In genomic region chr13:26760835-26761582, GRCh38 we compare ENCODE assay signal across 13 cellular contexts. TPM values are rescaled to one million over a fixed set of nuclear protein-coding genes. Genes with fewer than 3 reads are reported as not detected.
DNase-seq lines count a peak whose midpoint lies in the region; ATAC-seq and TF ChIP-seq lines count a peak whose summit lies in the region.
"Had no signal": no experiment of that assay in that cellular context is flagged by ENCODE, and none has a peak within 500 bp of the region (broad histone marks: within the 10 kb centered on the region; RNA-seq: fewer than 3 reads in every experiment).

No MANE protein-coding gene starts in this region.

- intact Hi-C loops in heart right ventricle (cut with DNase I), result no loop called here
- intact Hi-C loops in Right ventricle myocardium superior (cut with DNase I), result no loop called here
- intact Hi-C loops in upper lobe of right lung (cut with DNase I), result no loop called here

- H3K36me3 Mint-ChIP-seq in activated naive CD8-positive, alpha-beta T cell treated with anti-CD3 and anti-CD28 coated beads, Interleukin-2, amount 10 ng/mL, durations not matched to agents 7 days and 5 days, result no peaks in the 10 kb centered on the region
- H3K36me3 Mint-ChIP-seq in immature natural killer cell, result no peaks in the 10 kb centered on the region

- no peaks in the 10 kb centered on the region for H3K9me3 Mint-ChIP-seq in activated naive CD8-positive, alpha-beta T cell treated with anti-CD3 and anti-CD28 coated beads, Interleukin-2, amount 10 ng/mL, durations not matched to agents 7 days and 5 days
- H3K9me3 Mint-ChIP-seq in immature natural killer cell, result peaks cover 0 to 6% (median 0%) of the 10 kb centered on the region in 6 donors

- TF ChIP-seq CTCF in heart right ventricle (IDR thresholded peaks at IDR 0.05) (no peak), upper lobe of right lung (IDR thresholded peaks at IDR 0.05) (no peak)

- no peak overlapping the region for H3K27ac Mint-ChIP-seq in activated naive CD8-positive, alpha-beta T cell treated with anti-CD3 and anti-CD28 coated beads, Interleukin-2, amount 10 ng/mL, durations not matched to agents 7 days and 5 days
- no peak overlapping the region for H3K27ac Mint-ChIP-seq in immature natural killer cell

- DNase-seq in heart right ventricle, result no peak
- no peak for DNase-seq in Right ventricle myocardium superior
- no peak for DNase-seq in activated naive CD8-positive, alpha-beta T cell treated with anti-CD3 and anti-CD28 coated beads, Interleukin-2, amount 10 ng/mL, durations not matched to agents 7 days and 5 days
- no peak for DNase-seq in immature natural killer cell
- DNase-seq in upper lobe of right lung, result no peak
- no peak for DNase-seq in NCI-H2029 treated with DMSO at 0.1 percent for 48 hours (lab: John Stamatoyannopoulos, UW)
- DNase-seq: hippocampal formation, MV-4-11, SHP77 had no signal

- WGBS in heart right ventricle, 2 donors, result 7 to 25% methylated on average over 10 to 40 of the region's 41 CpGs

- H3K9me3 ChIP-seq in heart right ventricle, result peaks cover 0 to 2% (median 0%) of the 10 kb centered on the region in 11 donors
- no peaks in the 10 kb centered on the region for H3K9me3 ChIP-seq in upper lobe of right lung

- H3K4me3 Mint-ChIP-seq in activated naive CD8-positive, alpha-beta T cell treated with anti-CD3 and anti-CD28 coated beads, Interleukin-2, amount 10 ng/mL, durations not matched to agents 7 days and 5 days, result peak overlapping the region; percentile 35
- peak overlapping the region; percentile 38 to 80 (median 69) for H3K4me3 Mint-ChIP-seq in immature natural killer cell

- H3K4me3 ChIP-seq in heart right ventricle (peak overlapping the region in 9 of 10 donors; percentile 15 to 49 (median 31)), upper lobe of right lung (no peak overlapping the region)

- H3K27ac ChIP-seq in heart right ventricle (no peak overlapping the region), upper lobe of right lung (no peak overlapping the region)
- H3K27ac ChIP-seq: C4-2B had no signal

- POLR2A ChIA-PET in activated naive CD8-positive, alpha-beta T cell treated with anti-CD3 and anti-CD28 coated beads, Interleukin-2, amount 10 ng/mL, durations not matched to agents 7 days and 5 days (lab: Charles Lee), result no interaction called here

- H3K27me3 ChIP-seq in heart right ventricle (peaks cover 7 to 99% (median 80%) of the 10 kb centered on the region in 7 donors), upper lobe of right lung (peaks cover 47% of the 10 kb centered on the region)

- H3K36me3 ChIP-seq in heart right ventricle, result no peaks in the 10 kb centered on the region
- H3K36me3 ChIP-seq in upper lobe of right lung, result no peaks in the 10 kb centered on the region

- peak in 3 of 8 donors; percentile 34 to 41 (median 39) for ATAC-seq in heart right ventricle
- no peak for ATAC-seq in Right ventricle myocardium superior (ENCODE audit: poor library complexity)
- no peak for ATAC-seq in activated naive CD8-positive, alpha-beta T cell treated with anti-CD3 and anti-CD28 coated beads, Interleukin-2, amount 10 ng/mL, durations not matched to agents 7 days and 5 days (ENCODE audit: low read depth)
- peak; percentile 26 for ATAC-seq in upper lobe of right lung
- no peak for ATAC-seq in GM18858 (IDR thresholded peaks at IDR 0.05; ENCODE audit: unreplicated experiment)
- ATAC-seq in HG03025 (IDR thresholded peaks at IDR 0.05; ENCODE audit: low FRiP score, unreplicated experiment), result no peak

- peaks cover 5% of the 10 kb centered on the region for H3K4me1 Mint-ChIP-seq in activated naive CD8-positive, alpha-beta T cell treated with anti-CD3 and anti-CD28 coated beads, Interleukin-2, amount 10 ng/mL, durations not matched to agents 7 days and 5 days
- peaks cover 12 to 17% of the 10 kb centered on the region in 2 donors for H3K4me1 Mint-ChIP-seq in immature natural killer cell

- H3K4me1 ChIP-seq in heart right ventricle (peaks cover 0 to 13% (median 8%) of the 10 kb centered on the region in 9 donors), upper lobe of right lung (no peaks in the 10 kb centered on the region)

- peaks cover 60% of the 10 kb centered on the region for H3K27me3 Mint-ChIP-seq in activated naive CD8-positive, alpha-beta T cell treated with anti-CD3 and anti-CD28 coated beads, Interleukin-2, amount 10 ng/mL, durations not matched to agents 7 days and 5 days
- peaks cover 21 to 25% (median 24%) of the 10 kb centered on the region in 3 donors for H3K27me3 Mint-ChIP-seq in immature natural killer cell (ENCODE audit: low read depth in 3 of 3)

RNA-seq across cellular contexts. Expression of gene GPR12, which starts 0.4 kb away (rescaled TPM):
- total RNA-seq in heart right ventricle (under 1 TPM in 6 of 10 donors, not detected in 4; 0.04 to 0.21 (median 0.09) TPM), Right ventricle myocardium superior (0.13 TPM), upper lobe of right lung (not detected)
- polyA plus RNA-seq in heart right ventricle (under 1 TPM; 0.04 to 0.22 TPM), immature natural killer cell (under 1 TPM in 1 of 3 donors, not detected in 2; 0.11 TPM)
- not detected for total RNA-seq in activated naive CD8-positive, alpha-beta T cell treated with anti-CD3 and anti-CD28 coated beads, Interleukin-2, amount 10 ng/mL, durations not matched to agents 7 days and 5 days
- total RNA-seq: renal cortical epithelial cell had no signal
